Comparison of ENCODE assay signal across 8 cellular contexts in genomic region chr12:122470576-122470975, GRCh38. TPM values are rescaled to one million over a fixed set of nuclear protein-coding genes. Genes with fewer than 3 reads are reported as not detected.
A peak's percentile ranks its signal among the peaks of the same experiment; 100 is the strongest.
DNase-seq lines count a peak whose midpoint lies in the region; ATAC-seq and TF ChIP-seq lines count a peak whose summit lies in the region.
"Not testable (repeated sequence)": the region's sequence is repeated elsewhere in the genome, so short reads cannot be mapped to it uniquely, and the experiment has no call there.

No MANE protein-coding gene starts in this region.

- WGBS in IMR-90 (ENCODE audit: extremely low coverage in 2 of 2, insufficient read length in 1 of 2), 2 experiments: no CpG with 5 or more reads among the region's 7 CpGs
- 92 to 100% methylated on average over 2 to 7 of the region's 7 CpGs for WGBS in esophagus squamous epithelium, 2 donors
- WGBS in thyroid gland, 2 donors: 87 to 88% methylated on average over 7 of the region's 7 CpGs

- not testable (repeated sequence) for TF ChIP-seq CTCF in IMR-90 (conservative IDR thresholded peaks at IDR 0.05; ENCODE audit: low read depth, low read length); ascending aorta (IDR thresholded peaks at IDR 0.05); esophagus squamous epithelium (IDR thresholded peaks at IDR 0.05); left lung (IDR thresholded peaks at IDR 0.05); parathyroid adenoma (IDR thresholded peaks at IDR 0.05); thyroid gland (IDR thresholded peaks at IDR 0.05); uterus (IDR thresholded peaks at IDR 0.05)

- peaks cover 5 to 16% of the 10 kb centered on the region in 2 experiments; a peak in 3 of 4 replicates for H3K79me1 ChIP-seq in IMR-90 (ENCODE audit: low read depth in 1 of 2, low read length in 2 of 2)

- peak overlapping the region; percentile 66; the same call in 1 of the 3 replicates for H2BK15ac ChIP-seq in IMR-90 (ENCODE audit: low read depth, low read length)

- not testable (repeated sequence) for H3K4me1 ChIP-seq in IMR-90 (ENCODE audit: control insufficient read depth, insufficient read depth, low read length); left lung; parathyroid adenoma; thyroid gland; uterus
- H3K4me1 ChIP-seq in ascending aorta (peaks cover 0 to 13% of the 10 kb centered on the region in 2 donors), esophagus squamous epithelium (peaks cover 4 to 36% (median 4%) of the 10 kb centered on the region in 3 donors)

- TF ChIP-seq POLR2A in IMR-90 (IDR thresholded peaks at IDR 0.05; ENCODE audit: low read depth, low read length); esophagus squamous epithelium (IDR thresholded peaks at IDR 0.05); thyroid gland (IDR thresholded peaks at IDR 0.05); uterus (IDR thresholded peaks at IDR 0.05): not testable (repeated sequence)

- H3K27me3 ChIP-seq in IMR-90 (ENCODE audit: control insufficient read depth, insufficient read depth, low read length); ascending aorta; esophagus squamous epithelium; left lung; parathyroid adenoma (ENCODE audit: control insufficient read depth, insufficient read depth, low read length); thyroid gland; uterus: not testable (repeated sequence)

- intact Hi-C loops in IMR-90 (cut with micrococcal nuclease) (loop anchor here (5.0 kb wide), 1 partner anchor 133 kb away; no protein-coding TSS in a partner anchor), left lung (cut with DNase I) (loop anchor here (10.0 kb wide), 1 partner anchor 76 kb away; no protein-coding TSS in a partner anchor), thyroid gland (cut with DNase I) (loop anchor here (5.0 kb wide), 1 partner anchor 73 kb away; no protein-coding TSS in a partner anchor), uterus (cut with DNase I; ENCODE audit: low total_unique reads) (loop anchor here (10.0 kb wide), 1 partner anchor 76 kb away; no protein-coding TSS in a partner anchor)
- intact Hi-C loops in ascending aorta (cut with DNase I); esophagus squamous epithelium (cut with DNase I): not testable (repeated sequence)

- not testable (repeated sequence) for TF ChIP-seq RAD21 in IMR-90 (IDR thresholded peaks at IDR 0.05; ENCODE audit: low read length)

- H3K18ac ChIP-seq in IMR-90 (ENCODE audit: low read depth, low read length): not testable (repeated sequence)

- not testable (repeated sequence) for H3K79me2 ChIP-seq in parathyroid adenoma

- H2BK20ac ChIP-seq in IMR-90 (ENCODE audit: low read depth, low read length): 0 out of 2 replicates have a peak overlapping the region, but pooled peaks have one; percentile 5

- peak overlapping the region; percentile 15 for H2AK5ac ChIP-seq in IMR-90 (ENCODE audit: low read depth, low read length)

- POLR2A ChIA-PET in IMR-90 (lab: Charles Lee; ENCODE audit: unreplicated experiment): not testable (repeated sequence)
- POLR2A ChIA-PET in activated CD4-positive, alpha-beta memory T cell treated with anti-CD3 and anti-CD28 coated beads, Interleukin-2, amount 10 ng/mL, durations not matched to agents 7 days and 5 days (lab: Charles Lee): interaction anchor here (1.2 to 2.3 kb wide), 4 partner anchors 18 to 70 kb away, joined by 3 to 33 read pairs (median 6); partner anchors contain the start of genes KNTC1 and RSRC2

- H3K9me3 ChIP-seq in IMR-90 (ENCODE audit: control insufficient read depth, insufficient read depth, low read length); ascending aorta; esophagus squamous epithelium; left lung; parathyroid adenoma (ENCODE audit: control insufficient read depth, low read length); thyroid gland; uterus: not testable (repeated sequence)

- not testable (repeated sequence) for H4K20me1 ChIP-seq in IMR-90 (ENCODE audit: insufficient read depth, low read length)

- not testable (repeated sequence) for H4K91ac ChIP-seq in IMR-90 (ENCODE audit: insufficient read depth, low read depth, low read length)

- H2BK120ac ChIP-seq in IMR-90 (ENCODE audit: low read depth, low read length): not testable (repeated sequence)

- in situ Hi-C loops in IMR-90 (cut with MboI; ENCODE audit: low sequenced_read_pairs): not testable (repeated sequence)

- not testable (repeated sequence) for H3K9ac ChIP-seq in IMR-90 (ENCODE audit: low read depth, low read length); parathyroid adenoma

- not testable (repeated sequence) for H3K4me3 ChIP-seq in IMR-90 (ENCODE audit: insufficient read depth, low read depth, low read length); ascending aorta; esophagus squamous epithelium; left lung; parathyroid adenoma (ENCODE audit: low read depth, low read length); thyroid gland (replicated peaks in 1 of 3); uterus

- H3K56ac ChIP-seq in IMR-90 (ENCODE audit: extremely low read depth, insufficient read depth, low read length): not testable (repeated sequence)

- dilution Hi-C loops in IMR-90 (cut with HindIII; ENCODE audit: low sequenced_read_pairs, unreplicated experiment): not testable (repeated sequence)

- H3K9me3 Mint-ChIP-seq in activated CD4-positive, alpha-beta memory T cell treated with anti-CD3 and anti-CD28 coated beads, Interleukin-2, amount 10 ng/mL, durations not matched to agents 7 days and 5 days: not testable (repeated sequence)

- DNase-seq in IMR-90; ascending aorta (ENCODE audit: low spot score in 2 of 2); esophagus squamous epithelium (lab: John Stamatoyannopoulos, UW); left lung; thyroid gland: not testable (repeated sequence)
- DNase-seq in activated CD4-positive, alpha-beta memory T cell treated with anti-CD3 and anti-CD28 coated beads, Interleukin-2, amount 10 ng/mL, durations not matched to agents 7 days and 5 days: peak; percentile 14
- DNase-seq in uterus: peak in 1 of 2 donors; percentile 15

- 0 out of 4 replicates have a peak overlapping the region, but pooled peaks of 1 of the 2 experiments have one; percentile 10 for H4K8ac ChIP-seq in IMR-90 (ENCODE audit: low read depth in 2 of 2, low read length in 2 of 2)

- ATAC-seq in IMR-90 (ENCODE audit: low read depth); left lung: not testable (repeated sequence)

- H3K23ac ChIP-seq in IMR-90 (ENCODE audit: low read depth, low read length): not testable (repeated sequence)

- peaks cover 19% of the 10 kb centered on the region for H3K36me3 ChIP-seq in IMR-90 (ENCODE audit: control insufficient read depth, insufficient read depth, low read length)
- peaks cover 25 to 31% of the 10 kb centered on the region in 2 donors for H3K36me3 ChIP-seq in ascending aorta
- H3K36me3 ChIP-seq in esophagus squamous epithelium: peaks cover under 1 to 35% (median 5%) of the 10 kb centered on the region in 3 donors
- H3K36me3 ChIP-seq in left lung: peaks cover 0 to 35% of the 10 kb centered on the region in 2 donors
- not testable (repeated sequence) for H3K36me3 ChIP-seq in parathyroid adenoma (ENCODE audit: control insufficient read depth, insufficient read depth, low read length); uterus
- H3K36me3 ChIP-seq in thyroid gland: peaks cover 23 to 24% of the 10 kb centered on the region in 2 donors

- H3K36me3 Mint-ChIP-seq in activated CD4-positive, alpha-beta memory T cell treated with anti-CD3 and anti-CD28 coated beads, Interleukin-2, amount 10 ng/mL, durations not matched to agents 7 days and 5 days (ENCODE audit: low read depth): peaks cover 25% of the 10 kb centered on the region

- peaks cover 20% of the 10 kb centered on the region for H3K4me1 Mint-ChIP-seq in activated CD4-positive, alpha-beta memory T cell treated with anti-CD3 and anti-CD28 coated beads, Interleukin-2, amount 10 ng/mL, durations not matched to agents 7 days and 5 days

- BruUV-seq in IMR-90 (replicated peaks; lab: Mats Ljungman, UMichigan): not testable (repeated sequence)

- CTCF ChIA-PET in IMR-90 (lab: Yijun Ruan, JAX): interaction anchor here (0.6 to 3.9 kb wide), 4 partner anchors 13 to 163 kb away, joined by 3 to 37 read pairs (median 4); no protein-coding TSS in a partner anchor
- CTCF ChIA-PET in activated CD4-positive, alpha-beta memory T cell treated with anti-CD3 and anti-CD28 coated beads, Interleukin-2, amount 10 ng/mL, durations not matched to agents 7 days and 5 days (lab: Charles Lee): interaction anchor here (0.7 to 6.5 kb wide), 13 partner anchors 9 to 135 kb away, joined by 3 to 181 read pairs (median 6); partner anchors contain the start of genes CLIP1 and ZCCHC8

- H2BK5ac ChIP-seq in IMR-90 (ENCODE audit: low read depth, low read length, poor library complexity, severe bottlenecking): not testable (repeated sequence)

- H3K27ac ChIP-seq in IMR-90 (ENCODE audit: insufficient read depth, low read length) (peak overlapping the region; percentile 19; the same call in 1 of the 2 replicates), ascending aorta (peak overlapping the region; percentile 68 to 88), esophagus squamous epithelium (peak overlapping the region in 3 of 4 donors; percentile 71 to 83 (median 73)), left lung (peak overlapping the region; percentile 46 to 78), parathyroid adenoma (peak overlapping the region; percentile 86), thyroid gland (peak overlapping the region; percentile 76 to 80 (median 78)), uterus (peak overlapping the region; percentile 64 to 86)

- H3K4ac ChIP-seq in IMR-90 (ENCODE audit: low read depth, low read length): not testable (repeated sequence)

- not testable (repeated sequence) for H3K27me3 Mint-ChIP-seq in activated CD4-positive, alpha-beta memory T cell treated with anti-CD3 and anti-CD28 coated beads, Interleukin-2, amount 10 ng/mL, durations not matched to agents 7 days and 5 days

- not testable (repeated sequence) for H3K27ac Mint-ChIP-seq in activated CD4-positive, alpha-beta memory T cell treated with anti-CD3 and anti-CD28 coated beads, Interleukin-2, amount 10 ng/mL, durations not matched to agents 7 days and 5 days

- not testable (repeated sequence) for H2AFZ ChIP-seq in IMR-90 (replicated peaks; ENCODE audit: low read length, poor library complexity); parathyroid adenoma

- not testable (repeated sequence) for H3K4me3 Mint-ChIP-seq in activated CD4-positive, alpha-beta memory T cell treated with anti-CD3 and anti-CD28 coated beads, Interleukin-2, amount 10 ng/mL, durations not matched to agents 7 days and 5 days

- not testable (repeated sequence) for H3K4me2 ChIP-seq in IMR-90 (ENCODE audit: low read depth, low read length); parathyroid adenoma (ENCODE audit: low read length)

- H3K14ac ChIP-seq in IMR-90 (replicated peaks; ENCODE audit: low read depth, low read length): not testable (repeated sequence)

- H4K5ac ChIP-seq in IMR-90 (ENCODE audit: low read depth, low read length): peak overlapping the region; percentile 66; the same call in 1 of the 2 replicates

- not testable (repeated sequence) for H2AK9ac ChIP-seq in IMR-90 (replicated peaks; ENCODE audit: low read depth, low read length, poor library complexity)

- not testable (repeated sequence) for H3K9me1 ChIP-seq in IMR-90 (ENCODE audit: insufficient read depth, low read length)

RNA-seq across cellular contexts. Expression of gene ZCCHC8, which starts 30.2 kb away (rescaled TPM):
- total RNA-seq in IMR-90 (2012; rRNA removed): 9.5 and 11.4 TPM in 2 replicates
- polyA plus RNA-seq in IMR-90 (2012; rRNA removed): 10.9 and 12.7 TPM in 2 replicates
- 2.8 and 3.9 TPM in 2 replicates for polyA plus RNA-seq in IMR-90 (2012; cell fraction: cytosol; rRNA removed)
- 13.3 and 42.0 TPM in 2 replicates for polyA plus RNA-seq in IMR-90 (2012; cell fraction: nucleus; rRNA removed; ENCODE audit: low replicate concordance)
- total RNA-seq in activated CD4-positive, alpha-beta memory T cell treated with anti-CD3 and anti-CD28 coated beads, Interleukin-2, amount 10 ng/mL, durations not matched to agents 7 days and 5 days: 10 to 100 TPM; 44.4 to 46.6 TPM
- 6.4 TPM for total RNA-seq in ascending aorta
- 10 to 100 TPM; 15.6 to 27.7 (median 20.0) TPM for total RNA-seq in esophagus squamous epithelium
- 10 to 100 TPM; 18.1 to 19.5 TPM for total RNA-seq in left lung
- 10 to 100 TPM; 30.4 to 40.8 (median 37.5) TPM for total RNA-seq in thyroid gland
- total RNA-seq in uterus: 10 to 100 TPM; 13.5 to 43.3 (median 25.8) TPM

RNA-seq across cellular contexts. Expression of gene CLIP1, which starts 48.1 kb away (rescaled TPM):
- total RNA-seq in IMR-90 (2012; rRNA removed) (54.8 and 58.9 TPM in 2 replicates), ascending aorta (44.7 TPM), esophagus squamous epithelium (100 to 1,000 TPM in 3 of 4 donors, 10 to 100 TPM in 1; 78.7 to 147 (median 118) TPM), left lung (100 to 1,000 TPM in 1 of 2 donors, 10 to 100 TPM in 1; 85.1 to 104 TPM), thyroid gland (100 to 1,000 TPM; 118 to 189 (median 143) TPM), uterus (100 to 1,000 TPM in 2 of 4 donors, 10 to 100 TPM in 2; 48.2 to 134 (median 96.8) TPM)
- polyA plus RNA-seq in IMR-90 (2012; rRNA removed): 35.6 and 38.0 TPM in 2 replicates
- polyA plus RNA-seq in IMR-90 (2012; cell fraction: cytosol; rRNA removed): 14.5 and 24.5 TPM in 2 replicates
- polyA plus RNA-seq in IMR-90 (2012; cell fraction: nucleus; rRNA removed; ENCODE audit: low replicate concordance): 33.5 and 72.7 TPM in 2 replicates
- 10 to 100 TPM; 65.3 to 73.4 TPM for total RNA-seq in activated CD4-positive, alpha-beta memory T cell treated with anti-CD3 and anti-CD28 coated beads, Interleukin-2, amount 10 ng/mL, durations not matched to agents 7 days and 5 days

RNA-seq across cellular contexts. Expression of gene RSRC2, which starts 56.2 kb away (rescaled TPM):
- total RNA-seq in IMR-90 (2012; rRNA removed): 18.6 and 41.7 TPM in 2 replicates
- polyA plus RNA-seq in IMR-90 (2012; rRNA removed): 31.5 and 32.1 TPM in 2 replicates
- polyA plus RNA-seq in IMR-90 (2012; cell fraction: cytosol; rRNA removed): 3.0 and 4.6 TPM in 2 replicates
- 13.0 and 103 TPM in 2 replicates for polyA plus RNA-seq in IMR-90 (2012; cell fraction: nucleus; rRNA removed; ENCODE audit: low replicate concordance)
- total RNA-seq in activated CD4-positive, alpha-beta memory T cell treated with anti-CD3 and anti-CD28 coated beads, Interleukin-2, amount 10 ng/mL, durations not matched to agents 7 days and 5 days: 10 to 100 TPM; 90.7 to 97.4 TPM
- 44.8 TPM for total RNA-seq in ascending aorta
- total RNA-seq in esophagus squamous epithelium: 10 to 100 TPM; 40.9 to 78.6 (median 63.8) TPM
- total RNA-seq in left lung: 10 to 100 TPM; 49.6 to 63.5 TPM
- 10 to 100 TPM; 70.4 to 93.2 (median 87.5) TPM for total RNA-seq in thyroid gland
- total RNA-seq in uterus: 10 to 100 TPM; 51.2 to 83.2 (median 79.4) TPM

RNA-seq across cellular contexts. Expression of gene KNTC1, which starts 56.5 kb away (rescaled TPM):
- 23.7 and 32.8 TPM in 2 replicates for total RNA-seq in IMR-90 (2012; rRNA removed)
- polyA plus RNA-seq in IMR-90 (2012; rRNA removed): 16.6 and 16.7 TPM in 2 replicates
- polyA plus RNA-seq in IMR-90 (2012; cell fraction: cytosol; rRNA removed): 1.7 and 4.0 TPM in 2 replicates
- 16.7 and 56.8 TPM in 2 replicates for polyA plus RNA-seq in IMR-90 (2012; cell fraction: nucleus; rRNA removed; ENCODE audit: low replicate concordance)
- 100 to 1,000 TPM; 101 to 103 TPM for total RNA-seq in activated CD4-positive, alpha-beta memory T cell treated with anti-CD3 and anti-CD28 coated beads, Interleukin-2, amount 10 ng/mL, durations not matched to agents 7 days and 5 days
- 10.5 TPM for total RNA-seq in ascending aorta
- 10 to 100 TPM in 3 of 4 donors, 1 to 10 TPM in 1; 9.0 to 33.7 (median 14.4) TPM for total RNA-seq in esophagus squamous epithelium
- 10 to 100 TPM; 13.6 to 25.5 TPM for total RNA-seq in left lung
- total RNA-seq in thyroid gland: 10 to 100 TPM in 2 of 4 donors, 1 to 10 TPM in 2; 7.3 to 13.1 (median 9.5) TPM
- total RNA-seq in uterus: 10 to 100 TPM in 3 of 4 donors, 1 to 10 TPM in 1; 7.4 to 61.5 (median 13.9) TPM

Comparison
In these comparisons a context has a peak if more than half of its experiments do, and no peak if none do; other contexts are left out.
1. H3K27ac ChIP-seq: peak in every context shown above with its lines; median percentile 86 in parathyroid adenoma; 78 in ascending aorta; 78 in thyroid gland; 75 in uterus; 73 in esophagus squamous epithelium; 62 in left lung; 19 in IMR-90.